In genomic region chr17:35088911-35089845, GRCh38 we compare ENCODE assay signal across 1 cellular context.
TF ChIP-seq lines count a peak whose summit lies in the region.

No MANE protein-coding gene starts in this region.

TF ChIP-seq in endothelial cell of umbilical vein, 7 proteins besides CTCF, POLR2A, EP300 and RAD21:
- TF ChIP-seq, protein P1, sequence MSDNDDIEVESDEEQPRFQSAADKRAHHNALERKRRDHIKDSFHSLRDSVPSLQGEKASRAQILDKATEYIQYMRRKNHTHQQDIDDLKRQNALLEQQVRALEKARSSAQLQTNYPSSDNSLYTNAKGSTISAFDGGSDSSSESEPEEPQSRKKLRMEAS (IDR thresholded peaks at IDR 0.05; ENCODE audit: insufficient read depth, insufficient read length) = no peak
- peak; percentile 53 for TF ChIP-seq POLR2AphosphoS5 (IDR thresholded peaks at IDR 0.05; ENCODE audit: insufficient read depth, low read depth, low read length)
- TF ChIP-seq EZH2 (IDR thresholded peaks at IDR 0.05; ENCODE audit: borderline replicate concordance, low read depth, low read length, severe bottlenecking) = no peak
- no peak for TF ChIP-seq MYC (IDR thresholded peaks at IDR 0.05; ENCODE audit: low read depth, low read length)
- TF ChIP-seq GATA2 (IDR thresholded peaks at IDR 0.05; ENCODE audit: insufficient read depth, insufficient read length, low read depth, low read length) = no peak
